8 cellular contexts compared by ENCODE assay signal in genomic region chr20:64285579-64286427, GRCh38. TPM values are rescaled to one million over a fixed set of nuclear protein-coding genes. Genes with fewer than 3 reads are reported as not detected.
DNase-seq lines count a peak whose midpoint lies in the region; ATAC-seq and TF ChIP-seq lines count a peak whose summit lies in the region.
"Not testable (repeated sequence)": the region's sequence is repeated elsewhere in the genome, so short reads cannot be mapped to it uniquely, and the experiment has no call there.

No MANE protein-coding gene starts in this region.

- not testable (repeated sequence) for H3K4me1 ChIP-seq in GM23248 (ENCODE audit: insufficient read depth); KMS-11 (ENCODE audit: low read depth, poor library complexity, severe bottlenecking); neutrophil (ENCODE audit: control insufficient read depth in 1 of 2, insufficient read depth in 1 of 2, low read depth in 1 of 2, low read length in 1 of 2)

- H3K4me1 Mint-ChIP-seq in stimulated activated naive CD8-positive, alpha-beta T cell treated with anti-CD3 and anti-CD28 coated beads, Interleukin-15, amount 100 ng/mL, for 72 hours = not testable (repeated sequence)

- peak; percentile 97 for TF ChIP-seq CTCF in KMS-11 (conservative IDR thresholded peaks at IDR 0.05; ENCODE audit: low read depth, low read length)
- peak; percentile 84 for TF ChIP-seq CTCF in RWPE1 (conservative IDR thresholded peaks at IDR 0.05; ENCODE audit: low read depth)
- TF ChIP-seq CTCF in fibroblast of mammary gland (conservative IDR thresholded peaks at IDR 0.05; ENCODE audit: control insufficient read depth, insufficient read depth, low read depth, low read length) = peak; percentile 61
- peak; percentile 70 for TF ChIP-seq CTCF in neutrophil (IDR thresholded peaks at IDR 0.05)

- H3K27ac ChIP-seq in GM23248, KMS-11, RWPE1, neutrophil: not testable (repeated sequence)

- H3K9ac ChIP-seq in GM23248, KMS-11: not testable (repeated sequence)

- DNase-seq in GF-D8 (lab: John Stamatoyannopoulos, UW) (peak; percentile 57), GM23248 (peak; percentile 62), fibroblast of mammary gland (ENCODE audit: low read depth) (peak; percentile 63)
- not testable (repeated sequence) for DNase-seq in RWPE1 (ENCODE audit: low spot score)
- peak; percentile 99 for DNase-seq in activated T-cell treated with anti-CD3 and anti-CD28 coated beads, Interleukin-2, amount 50 U/mL, for 48 hours
- peak; percentile 98 to 99 for DNase-seq in stimulated activated naive CD8-positive, alpha-beta T cell treated with anti-CD3 and anti-CD28 coated beads, Interleukin-15, amount 100 ng/mL, for 72 hours

- not testable (repeated sequence) for H3K4me3 Mint-ChIP-seq in stimulated activated naive CD8-positive, alpha-beta T cell treated with anti-CD3 and anti-CD28 coated beads, Interleukin-15, amount 100 ng/mL, for 72 hours

- CTCF ChIA-PET in RWPE1 (lab: Yijun Ruan, JAX) = interaction anchor here (0.7 to 2.0 kb wide), 4 partner anchors 9 to 166 kb away, joined by 3 to 7 read pairs (median 4); partner anchors contain the start of gene PCMTD2

- peak; percentile 94 for ATAC-seq in stimulated activated naive CD8-positive, alpha-beta T cell treated with anti-CD3 and anti-CD28 coated beads, Interleukin-15, amount 100 ng/mL, for 72 hours

- H3K4me2 ChIP-seq in GM23248 (ENCODE audit: unreplicated experiment); KMS-11: not testable (repeated sequence)

- H3K9me3 Mint-ChIP-seq in stimulated activated naive CD8-positive, alpha-beta T cell treated with anti-CD3 and anti-CD28 coated beads, Interleukin-15, amount 100 ng/mL, for 72 hours = not testable (repeated sequence)

- in situ Hi-C loops in GM23248 (cut with MboI) = not testable (repeated sequence)

- not testable (repeated sequence) for H3K27me3 Mint-ChIP-seq in stimulated activated naive CD8-positive, alpha-beta T cell treated with anti-CD3 and anti-CD28 coated beads, Interleukin-15, amount 100 ng/mL, for 72 hours

- POLR2A ChIA-PET in RWPE1 (lab: Yijun Ruan, JAX; ENCODE audit: low non-redundant PET) = not testable (repeated sequence)

- not testable (repeated sequence) for H2AFZ ChIP-seq in GM23248; KMS-11 (ENCODE audit: low read depth)

- H3K9me3 ChIP-seq in GM23248 (ENCODE audit: low read depth); neutrophil: not testable (repeated sequence)

- not testable (repeated sequence) for H3K79me2 ChIP-seq in GM23248 (ENCODE audit: insufficient read depth); KMS-11 (ENCODE audit: insufficient read depth, low read depth)

- H3K27me3 ChIP-seq in GM23248 (replicated peaks; ENCODE audit: insufficient read depth); KMS-11 (ENCODE audit: insufficient read depth, low read depth); neutrophil: not testable (repeated sequence)

- H3K9me2 ChIP-seq in GM23248 (ENCODE audit: insufficient read depth) = not testable (repeated sequence)

- H3K36me3 ChIP-seq in GM23248 (ENCODE audit: low read depth); KMS-11 (ENCODE audit: insufficient read depth); neutrophil: not testable (repeated sequence)

- WGBS in GM23248 (ENCODE audit: low coverage in 1 of 2, low lambda C conversion rate in 2 of 2, missing lambda C conversion rate in 2 of 2), 2 experiments = 82 to 84% methylated on average over 34 to 40 of the region's 44 CpGs

- H3F3A ChIP-seq in GM23248 (ENCODE audit: insufficient read depth) = not testable (repeated sequence)

- not testable (repeated sequence) for H3K4me3 ChIP-seq in GM23248; KMS-11 (IDR thresholded peaks at IDR 0.05; ENCODE audit: insufficient read depth, low read depth, low read length); fibroblast of mammary gland (ENCODE audit: control insufficient read depth, low read depth, low read length); neutrophil (ENCODE audit: low read depth in 1 of 2, low read length in 1 of 2)

- peak overlapping the region in 1 of 2 donors; percentile 42 for H3K27ac Mint-ChIP-seq in stimulated activated naive CD8-positive, alpha-beta T cell treated with anti-CD3 and anti-CD28 coated beads, Interleukin-15, amount 100 ng/mL, for 72 hours

- not testable (repeated sequence) for H4K20me1 ChIP-seq in GM23248 (ENCODE audit: insufficient read depth); KMS-11 (ENCODE audit: insufficient read depth)

RNA-seq across cellular contexts. Expression of gene PCMTD2, which starts 30.3 kb away (rescaled TPM):
- total RNA-seq in GM23248 (2014; rRNA removed; shearing (Covaris generic)) = 34.3 and 134 TPM in 2 replicates
- polyA plus RNA-seq in GM23248 (2016; fragmentation: Nextera tagmentation; extraction: Ambion mirVana) = 16.6 and 21.1 TPM in 2 replicates
